ENCODE assay signal across 1 cellular context in the genomic region with DNA sequence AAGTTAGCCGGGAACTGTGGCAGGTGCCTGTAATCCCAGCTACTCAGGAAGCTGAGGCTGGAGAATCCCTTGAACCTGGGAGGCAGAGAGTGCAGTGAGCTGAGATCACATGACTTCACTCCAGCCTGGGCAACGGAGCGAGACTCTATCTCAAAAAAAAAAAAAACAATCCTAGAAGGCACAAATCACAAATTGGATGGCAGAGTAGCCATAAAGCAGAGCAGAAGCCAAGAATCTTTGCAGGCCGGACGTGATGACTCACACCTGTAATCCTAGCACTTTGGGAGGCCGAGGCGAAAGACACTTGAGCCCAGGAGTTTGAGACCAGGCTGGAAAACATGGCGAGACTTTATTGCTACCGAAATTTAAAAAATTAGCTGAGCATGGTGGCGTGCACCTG.
TF ChIP-seq lines count a peak whose summit lies in the region.

No MANE protein-coding gene starts in this region.

TF ChIP-seq in GM23338, 12 proteins besides CTCF, POLR2A, EP300 and RAD21:
- TF ChIP-seq ZNF462 (CRISPR knock-in tag; IDR thresholded peaks at IDR 0.05): no peak
- no peak for TF ChIP-seq ZNF114 (CRISPR knock-in tag; IDR thresholded peaks at IDR 0.05)
- TF ChIP-seq EZH2 (IDR thresholded peaks at IDR 0.05; ENCODE audit: low read depth, unreplicated experiment): no peak
TF ChIP-seq in GM23338: peak in this region for 0.
